10 cellular contexts compared by ENCODE assay signal in genomic region chr1:9084883-9085282, GRCh38. TPM values are rescaled to one million over a fixed set of nuclear protein-coding genes. Genes with fewer than 3 reads are reported as not detected.
A peak's percentile ranks its signal among the peaks of the same experiment; 100 is the strongest.
DNase-seq lines count a peak whose midpoint lies in the region; ATAC-seq and TF ChIP-seq lines count a peak whose summit lies in the region.
"Had no signal": no experiment of that assay in that cellular context is flagged by ENCODE, and none has a peak within 500 bp of the region (broad histone marks: within the 10 kb centered on the region; RNA-seq: fewer than 3 reads in every experiment).

No MANE protein-coding gene starts in this region.

- H3K27me3 ChIP-seq in transverse colon, result peaks cover 6% of the 10 kb centered on the region

- TF ChIP-seq CTCF in epithelial cell of esophagus (IDR thresholded peaks at IDR 0.05; ENCODE audit: insufficient read depth, low read depth, low read length, missing control alignments), result no peak
- no peak for TF ChIP-seq CTCF in transverse colon (IDR thresholded peaks at IDR 0.05)

- no peak for ATAC-seq in naive thymus-derived CD8-positive, alpha-beta T cell
- no peak for ATAC-seq in GM19324 (IDR thresholded peaks at IDR 0.05; ENCODE audit: low FRiP score, unreplicated experiment)

- TF ChIP-seq EP300 in transverse colon (IDR thresholded peaks at IDR 0.05; ENCODE audit: low read depth), result no peak

- H3K4me1 ChIP-seq in transverse colon, result peaks cover 2 to 22% (median 11%) of the 10 kb centered on the region in 4 donors

- H3K4me3 ChIP-seq in epithelial cell of esophagus (ENCODE audit: low read length) (no peak overlapping the region), transverse colon (no peak overlapping the region)

- no peaks in the 10 kb centered on the region for H3K36me3 ChIP-seq in transverse colon

- intact Hi-C loops in transverse colon (cut with DNase I; ENCODE audit: low total_unique reads), result no loop called here

- peak overlapping the region in 6 of 10 donors; percentile 4 to 85 (median 18) for H3K27ac Mint-ChIP-seq in naive thymus-derived CD8-positive, alpha-beta T cell

- POLR2A ChIA-PET in naive thymus-derived CD8-positive, alpha-beta T cell (lab: Charles Lee), result interaction anchor here (0.5 to 1.5 kb wide), 3 partner anchors 31 to 261 kb away, joined by 3 to 4 read pairs (median 3); no protein-coding TSS in a partner anchor

- in situ Hi-C loops in transverse colon (cut with MboI; ENCODE audit: low pct_ligation_motif_present in 1 of 4, low pct_unique_long_range_greater_than_20kb in 1 of 4, low sequenced_read_pairs in 3 of 4), result no loop called here

- DNase-seq in LHCN-M2 (ENCODE audit: low read depth) (peak; percentile 70), epithelial cell of esophagus (ENCODE audit: low read depth) (peak; percentile 27), transverse colon (no peak), DMS153 (lab: John Stamatoyannopoulos, UW) (no peak), MV-4-11 (lab: John Stamatoyannopoulos, UW) (no peak)
- DNase-seq in naive thymus-derived CD8-positive, alpha-beta T cell, result no peak
- DNase-seq: activated CD8-positive, alpha-beta memory T cell treated with anti-CD3 and anti-CD28 coated beads, Interleukin-2, amount 50 U/mL, for 48 hours; anterior cingulate cortex; MM.1S had no signal

- peaks cover 0 to 12% (median 7%) of the 10 kb centered on the region in 5 donors for H3K27me3 Mint-ChIP-seq in naive thymus-derived CD8-positive, alpha-beta T cell

- H3K4me1 Mint-ChIP-seq in naive thymus-derived CD8-positive, alpha-beta T cell, result peaks cover 9 to 43% (median 12%) of the 10 kb centered on the region in 4 donors

- TF ChIP-seq POLR2A in transverse colon (IDR thresholded peaks at IDR 0.05), result no peak

- no peaks in the 10 kb centered on the region for H3K36me3 Mint-ChIP-seq in naive thymus-derived CD8-positive, alpha-beta T cell

- H3K9me3 Mint-ChIP-seq in naive thymus-derived CD8-positive, alpha-beta T cell, result no peaks in the 10 kb centered on the region

- H3K9me3 ChIP-seq in transverse colon, result no peaks in the 10 kb centered on the region

- H3K27ac ChIP-seq in transverse colon, result peak overlapping the region in 3 of 4 donors; percentile 8 to 74 (median 39)

- WGBS in transverse colon (ENCODE audit: low coverage in 1 of 2), 2 donors, result 81% methylated on average over 8 of the region's 8 CpGs; no CpG with 5 or more reads in 1 of the 2 donors

- H3K4me3 Mint-ChIP-seq in naive thymus-derived CD8-positive, alpha-beta T cell, result no peak overlapping the region

RNA-seq across cellular contexts. Expression of gene SLC2A5, which starts 15.4 kb away (rescaled TPM):
- total RNA-seq in LHCN-M2 (2014; rRNA removed), result 0.57 TPM in 1 of 2 replicates, not detected in the other
- 0.28 TPM for polyA plus RNA-seq in LHCN-M2 (2012)
- total RNA-seq in naive thymus-derived CD8-positive, alpha-beta T cell, result under 1 TPM; 0.49 to 0.55 TPM
- polyA plus RNA-seq in naive thymus-derived CD8-positive, alpha-beta T cell, result not detected
- 10 to 100 TPM in 2 of 4 donors, 1 to 10 TPM in 2; 5.9 to 21.3 (median 13.3) TPM for total RNA-seq in transverse colon

RNA-seq across cellular contexts. Expression of gene GPR157, which starts 44.0 kb away (rescaled TPM):
- total RNA-seq in LHCN-M2 (2014; rRNA removed) (1.9 TPM in 2 replicates), transverse colon (10 to 100 TPM in 2 of 4 donors, 1 to 10 TPM in 2; 6.4 to 14.3 (median 9.8) TPM)
- 3.0 TPM for polyA plus RNA-seq in LHCN-M2 (2012)
- total RNA-seq in naive thymus-derived CD8-positive, alpha-beta T cell, result 1 to 10 TPM; 5.4 to 5.6 TPM
- 1 to 10 TPM in 2 of 3 donors, under 1 TPM in 1; 0.56 to 3.1 (median 1.6) TPM for polyA plus RNA-seq in naive thymus-derived CD8-positive, alpha-beta T cell

RNA-seq across cellular contexts. Expression of gene SLC2A7, which starts 58.7 kb away (rescaled TPM):
- total RNA-seq in LHCN-M2 (2014; rRNA removed), result not detected in 2 replicates
- not detected for polyA plus RNA-seq in LHCN-M2 (2012)
- total RNA-seq in naive thymus-derived CD8-positive, alpha-beta T cell, result not detected
- under 1 TPM in 2 of 3 donors, not detected in 1; 0.16 to 0.20 TPM for polyA plus RNA-seq in naive thymus-derived CD8-positive, alpha-beta T cell
- not detected for total RNA-seq in transverse colon

Comparison
In these comparisons a context has a peak if more than half of its experiments do, and no peak if none do; other contexts are left out.
1. DNase-seq: peak in LHCN-M2 (single experiment) and epithelial cell of esophagus (single experiment); none in naive thymus-derived CD8-positive, alpha-beta T cell (0 of 10), transverse colon (single experiment), DMS153 (single experiment) and MV-4-11 (single experiment).